Comparison of ENCODE assay signal across 18 cellular contexts in the genomic region with DNA sequence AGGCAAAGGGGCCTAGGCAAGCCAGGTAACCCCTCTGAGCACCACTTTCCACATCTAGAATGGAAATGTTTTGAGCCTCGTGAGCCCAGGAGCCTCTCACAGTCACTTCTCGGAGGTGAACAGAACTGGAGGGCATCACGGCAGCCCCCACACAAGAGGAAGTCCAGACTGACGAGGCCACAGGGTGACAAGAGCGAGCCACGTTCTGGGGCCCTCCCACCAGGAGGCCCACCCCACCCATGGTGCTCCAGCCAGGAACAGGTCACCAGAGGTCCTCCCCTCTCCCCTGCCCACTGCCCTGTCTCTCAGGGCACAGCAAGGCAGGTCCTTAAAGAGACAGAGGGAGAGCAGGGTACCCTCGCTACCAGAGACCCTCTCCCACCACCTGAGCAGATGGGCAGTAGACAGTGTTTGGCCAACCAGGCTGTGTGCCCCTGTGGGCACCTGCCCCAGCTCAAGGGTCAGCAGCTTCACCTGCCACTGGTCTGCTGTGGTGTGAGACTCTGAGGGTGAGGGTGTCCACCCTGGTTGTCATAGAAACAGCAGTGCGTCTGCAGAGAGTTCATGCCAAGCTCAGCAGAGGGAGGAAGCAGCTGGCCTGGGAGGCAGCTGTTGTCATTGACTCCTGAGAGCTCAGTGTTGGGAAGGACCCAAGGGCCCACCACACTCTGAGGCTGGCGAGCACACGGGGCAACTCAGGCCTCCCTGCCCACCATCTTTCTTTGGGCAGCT. TPM values are rescaled to one million over a fixed set of nuclear protein-coding genes. Genes with fewer than 3 reads are reported as not detected.
A peak's percentile ranks its signal among the peaks of the same experiment; 100 is the strongest.
DNase-seq lines count a peak whose midpoint lies in the region; ATAC-seq and TF ChIP-seq lines count a peak whose summit lies in the region.
"Had no signal": no experiment of that assay in that cellular context is flagged by ENCODE, and none has a peak within 500 bp of the region (broad histone marks: within the 10 kb centered on the region; RNA-seq: fewer than 3 reads in every experiment).

No MANE protein-coding gene starts in this region.

- H3K9me3 Mint-ChIP-seq in stimulated activated effector memory CD8-positive, alpha-beta T cell treated with anti-CD3 and anti-CD28 coated beads, Interleukin-12 subunit alpha, Interleukin-12 subunit beta, amount 100 ng/mL, for 72 hours = no peaks in the 10 kb centered on the region
- H3K9me3 Mint-ChIP-seq: CD4-positive, CD25-positive, alpha-beta regulatory T cell; natural killer cell treated with Interleukin-12 subunit alpha and Interleukin-12 subunit beta and Interleukin-15 and Interleukin-18, amount 100 ng/mL, for 72 hours; T-helper 1 cell treated with Interleukin-12 subunit alpha and Interleukin-12 subunit beta and Interleukin-4 antibody, amounts not matched to agents 30 μg/mL and 1 μg/mL, for 36 hours had no signal

- peak overlapping the region; percentile 94 for H3K23ac ChIP-seq in neuronal stem cell (ENCODE audit: low read depth, low read length, poor library complexity)

- no peaks in the 10 kb centered on the region for H3K79me1 ChIP-seq in neuronal stem cell (ENCODE audit: low read depth, low read length)

- peaks cover 22% of the 10 kb centered on the region for H3K36me3 ChIP-seq in WERI-Rb-1
- H3K36me3 ChIP-seq in neuronal stem cell (replicated peaks in 1 of 2; ENCODE audit: control insufficient read depth in 2 of 2, insufficient read depth in 2 of 2, low read length in 2 of 2) = peaks cover 0 to 3% of the 10 kb centered on the region in 2 donors
- no peaks in the 10 kb centered on the region for H3K36me3 ChIP-seq in testis (ENCODE audit: low read depth, missing control alignments)
- H3K36me3 ChIP-seq: transverse colon had no signal

- H3K4me1 Mint-ChIP-seq in stimulated activated effector memory CD8-positive, alpha-beta T cell treated with anti-CD3 and anti-CD28 coated beads, Interleukin-12 subunit alpha, Interleukin-12 subunit beta, amount 100 ng/mL, for 72 hours = no peaks in the 10 kb centered on the region
- H3K4me1 Mint-ChIP-seq: CD4-positive, CD25-positive, alpha-beta regulatory T cell had no signal

- no CpG with 5 or more reads among the region's 10 CpGs for WGBS in neuronal stem cell (ENCODE audit: extremely low coverage in 2 of 2, insufficient read length in 2 of 2, insufficient replicate concordance in 1 of 2), 2 donors
- 84 to 100% methylated on average over 1 to 10 of the region's 10 CpGs for WGBS in testis, 2 donors

- H2AFZ ChIP-seq in neuronal stem cell (ENCODE audit: low read length) = no peak overlapping the region
- H2AFZ ChIP-seq: GM23248 had no signal

- H3K36me3 Mint-ChIP-seq in stimulated activated effector memory CD8-positive, alpha-beta T cell treated with anti-CD3 and anti-CD28 coated beads, Interleukin-12 subunit alpha, Interleukin-12 subunit beta, amount 100 ng/mL, for 72 hours = no peaks in the 10 kb centered on the region
- H3K36me3 Mint-ChIP-seq: CD4-positive, CD25-positive, alpha-beta regulatory T cell; natural killer cell treated with Interleukin-12 subunit alpha and Interleukin-12 subunit beta and Interleukin-15 and Interleukin-18, amount 100 ng/mL, for 72 hours had no signal

- H3K4me2 ChIP-seq in neuronal stem cell (ENCODE audit: insufficient read depth, low read length, poor library complexity, severe bottlenecking) = no peak overlapping the region

- TF ChIP-seq CTCF in WERI-Rb-1 (IDR thresholded peaks at IDR 0.05; ENCODE audit: low read depth, low read length) (no peak), testis (IDR thresholded peaks at IDR 0.05) (no peak)

- no peak overlapping the region for H4K91ac ChIP-seq in neuronal stem cell (ENCODE audit: low read depth, low read length, poor library complexity)

- ATAC-seq in stimulated activated effector memory CD8-positive, alpha-beta T cell treated with anti-CD3 and anti-CD28 coated beads, Interleukin-12 subunit alpha, Interleukin-12 subunit beta, amount 100 ng/mL, for 72 hours = no peak
- ATAC-seq in GM21360 (IDR thresholded peaks at IDR 0.05; ENCODE audit: unreplicated experiment) = no peak
- ATAC-seq: left ventricle myocardium superior; natural killer cell treated with Interleukin-12 subunit alpha and Interleukin-12 subunit beta and Interleukin-15 and Interleukin-18, amount 100 ng/mL, for 72 hours had no signal

- no peak overlapping the region for H3K27ac Mint-ChIP-seq in stimulated activated effector memory CD8-positive, alpha-beta T cell treated with anti-CD3 and anti-CD28 coated beads, Interleukin-12 subunit alpha, Interleukin-12 subunit beta, amount 100 ng/mL, for 72 hours
- H3K27ac Mint-ChIP-seq: CD4-positive, CD25-positive, alpha-beta regulatory T cell; natural killer cell treated with Interleukin-12 subunit alpha and Interleukin-12 subunit beta and Interleukin-15 and Interleukin-18, amount 100 ng/mL, for 72 hours; T-helper 1 cell treated with Interleukin-12 subunit alpha and Interleukin-12 subunit beta and Interleukin-4 antibody, amounts not matched to agents 30 μg/mL and 1 μg/mL, for 36 hours had no signal

- no peak overlapping the region for H2BK5ac ChIP-seq in neuronal stem cell (ENCODE audit: low read length)

- H2AK5ac ChIP-seq in neuronal stem cell (ENCODE audit: low read depth, low read length) = no peak overlapping the region

- H3K4me1 ChIP-seq in neuronal stem cell (ENCODE audit: control insufficient read depth in 2 of 2, insufficient read depth in 1 of 2, low read depth in 1 of 2, low read length in 2 of 2) (peaks cover 4 to 8% of the 10 kb centered on the region in 2 donors), testis (no peaks in the 10 kb centered on the region)
- H3K4me1 ChIP-seq: transverse colon had no signal

- H3K4me3 ChIP-seq in WERI-Rb-1 (ENCODE audit: low read depth, low read length) (no peak overlapping the region), neuronal stem cell (ENCODE audit: low read length in 2 of 2) (no peak overlapping the region), testis (no peak overlapping the region)
- H3K4me3 ChIP-seq: GM23248, transverse colon had no signal

- no peak overlapping the region for H2BK15ac ChIP-seq in neuronal stem cell (ENCODE audit: low read length)

- intact Hi-C loops in testis (cut with DNase I; ENCODE audit: low total_unique reads) = no loop called here

- no peaks in the 10 kb centered on the region for H3K9me3 ChIP-seq in WERI-Rb-1 (ENCODE audit: severe bottlenecking)
- no peaks in the 10 kb centered on the region for H3K9me3 ChIP-seq in neuronal stem cell (replicated peaks in 1 of 2; ENCODE audit: control insufficient read depth in 2 of 2, insufficient read depth in 1 of 2, low read depth in 1 of 2, low read length in 2 of 2)
- H3K9me3 ChIP-seq in testis = no peaks in the 10 kb centered on the region
- H3K9me3 ChIP-seq: transverse colon had no signal

- DNase-seq in DMS53 treated with DMSO at 0.1 percent for 48 hours (lab: John Stamatoyannopoulos, UW; ENCODE audit: unreplicated experiment) (peak; percentile 11), NCI-H146 (lab: John Stamatoyannopoulos, UW) (peak; percentile 87), WERI-Rb-1 (no peak), neuronal stem cell (ENCODE audit: low spot score) (no peak), testis (no peak)
- no peak for DNase-seq in stimulated activated effector memory CD8-positive, alpha-beta T cell treated with anti-CD3 and anti-CD28 coated beads, Interleukin-12 subunit alpha, Interleukin-12 subunit beta, amount 100 ng/mL, for 72 hours (ENCODE audit: low spot score in 2 of 2)
- DNase-seq: activated naive CD4-positive, alpha-beta T cell treated with Interleukin-2 at 50 U/mL for 16 hours; CD4-positive, CD25-positive, alpha-beta regulatory T cell; effector CD4-positive, alpha-beta T cell; GM23248; left ventricle myocardium superior; NCI-H1930; retina; stimulated activated CD4-positive, alpha-beta T cell treated with anti-CD3 and anti-CD28 coated beads, Interleukin-1b, Interleukin-23, amount 100 ng/mL, for 48 hours; transverse colon had no signal

- no peak overlapping the region for H2BK120ac ChIP-seq in neuronal stem cell (ENCODE audit: low read depth, low read length)

- no peak overlapping the region for H2BK12ac ChIP-seq in neuronal stem cell (ENCODE audit: low read length)

- peak overlapping the region; percentile 70 for H3K9ac ChIP-seq in neuronal stem cell (ENCODE audit: low read depth, low read length, poor library complexity)
- H3K9ac ChIP-seq: GM23248 had no signal

- no peak overlapping the region for H4K8ac ChIP-seq in neuronal stem cell (ENCODE audit: low read depth, low read length)

- H3K27ac ChIP-seq in WERI-Rb-1 (peak overlapping the region; percentile 92), neuronal stem cell (replicated peaks; ENCODE audit: low read length) (no peak overlapping the region), testis (no peak overlapping the region)
- H3K27ac ChIP-seq: GM23248, transverse colon had no signal

- no peak for TF ChIP-seq POLR2A in testis (IDR thresholded peaks at IDR 0.05)

- H3K27me3 ChIP-seq in WERI-Rb-1 (ENCODE audit: insufficient read depth, low read depth, severe bottlenecking) = no peaks in the 10 kb centered on the region
- no peaks in the 10 kb centered on the region for H3K27me3 ChIP-seq in neuronal stem cell (ENCODE audit: control insufficient read depth in 3 of 3, insufficient read depth in 3 of 3, low read depth in 1 of 3, low read length in 3 of 3)
- H3K27me3 ChIP-seq in testis = no peaks in the 10 kb centered on the region
- H3K27me3 ChIP-seq: transverse colon had no signal

- H3K4ac ChIP-seq in neuronal stem cell (ENCODE audit: low read length) = no peak overlapping the region

- no peak overlapping the region for H3K4me3 Mint-ChIP-seq in stimulated activated effector memory CD8-positive, alpha-beta T cell treated with anti-CD3 and anti-CD28 coated beads, Interleukin-12 subunit alpha, Interleukin-12 subunit beta, amount 100 ng/mL, for 72 hours
- H3K4me3 Mint-ChIP-seq: CD4-positive, CD25-positive, alpha-beta regulatory T cell; natural killer cell treated with Interleukin-12 subunit alpha and Interleukin-12 subunit beta and Interleukin-15 and Interleukin-18, amount 100 ng/mL, for 72 hours; T-helper 1 cell treated with Interleukin-12 subunit alpha and Interleukin-12 subunit beta and Interleukin-4 antibody, amounts not matched to agents 30 μg/mL and 1 μg/mL, for 36 hours had no signal

- H3K18ac ChIP-seq in neuronal stem cell (ENCODE audit: low read length) = no peak overlapping the region

- H3K14ac ChIP-seq in neuronal stem cell (ENCODE audit: low read length) = peak overlapping the region; percentile 2

RNA-seq across cellular contexts. Expression of a gene that starts 31.4 kb away (rescaled TPM):
- 2.0 TPM for polyA plus RNA-seq in neuronal stem cell (2013, experiment 1 of 2)
- 2.2 TPM for polyA plus RNA-seq in neuronal stem cell (2013, experiment 2 of 2)
- total RNA-seq in testis = 10 to 100 TPM; 12.1 to 22.8 TPM
- polyA plus RNA-seq in testis (ENCODE audit: insufficient read depth, low read depth, low replicate concordance) = 45.4 TPM
- total RNA-seq: CD4-positive, CD25-positive, alpha-beta regulatory T cell; GM23248; left ventricle myocardium superior; natural killer cell treated with Interleukin-12 subunit alpha and Interleukin-12 subunit beta and Interleukin-15 and Interleukin-18, amount 100 ng/mL, for 72 hours had no signal
- polyA plus RNA-seq: GM23248 had no signal

RNA-seq across cellular contexts. Expression of a gene that starts 34.9 kb away (rescaled TPM):
- 4.5 TPM for polyA plus RNA-seq in neuronal stem cell (2013, experiment 1 of 2)
- 4.5 TPM for polyA plus RNA-seq in neuronal stem cell (2013, experiment 2 of 2)
- 1 to 10 TPM; 7.4 to 7.5 TPM for total RNA-seq in testis
- polyA plus RNA-seq in testis (ENCODE audit: insufficient read depth, low read depth, low replicate concordance) = 11.1 TPM

RNA-seq across cellular contexts. Expression of a gene that starts 40.0 kb away (rescaled TPM):
- polyA plus RNA-seq in neuronal stem cell (2013, experiment 1 of 2) = 36.9 TPM
- polyA plus RNA-seq in neuronal stem cell (2013, experiment 2 of 2) = 37.0 TPM
- 10 to 100 TPM; 15.1 to 20.2 TPM for total RNA-seq in testis
- 13.7 TPM for polyA plus RNA-seq in testis (ENCODE audit: insufficient read depth, low read depth, low replicate concordance)

Comparison
In these comparisons a context has a peak if more than half of its experiments do, and no peak if none do; other contexts are left out.
1. DNase-seq: peak in DMS53 treated with DMSO at 0.1 percent for 48 hours (single experiment) and NCI-H146 (single experiment); none in WERI-Rb-1 (single experiment), neuronal stem cell (single experiment), stimulated activated effector memory CD8-positive, alpha-beta T cell treated with anti-CD3 and anti-CD28 coated beads, Interleukin-12 subunit alpha, Interleukin-12 subunit beta, amount 100 ng/mL, for 72 hours (0 of 2) and testis (single experiment).